Comparison of ENCODE assay signal across 1 cellular context in the genomic region with DNA sequence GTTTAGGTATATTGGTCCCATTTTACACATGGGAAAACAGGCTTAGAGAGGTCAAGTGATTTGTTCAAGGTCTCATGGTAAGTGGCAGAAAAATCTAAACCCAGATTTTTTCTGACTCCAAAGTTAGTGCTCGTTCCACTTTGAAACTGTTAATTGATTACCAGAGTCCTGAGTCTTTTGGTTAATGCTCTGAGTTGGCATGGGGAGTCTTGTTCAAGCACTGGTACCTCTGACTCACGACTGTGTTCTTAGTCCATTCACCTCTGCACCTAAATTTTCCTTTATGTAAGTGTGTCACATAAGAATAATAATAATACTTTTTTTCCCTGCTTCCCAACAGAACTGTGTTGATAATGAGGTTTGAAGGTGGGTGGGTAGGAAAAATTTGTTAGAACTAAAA.
TF ChIP-seq lines count a peak whose summit lies in the region.

No MANE protein-coding gene starts in this region.

TF ChIP-seq in GM23338, 12 proteins besides CTCF, POLR2A, EP300 and RAD21 (continued from another document):
- TF ChIP-seq REST (IDR thresholded peaks at IDR 0.05; ENCODE audit: unreplicated experiment) (no peak), CREB1 (CRISPR knock-in tag; IDR thresholded peaks at IDR 0.05; ENCODE audit: low read depth) (no peak)
- TF ChIP-seq, protein P1, sequence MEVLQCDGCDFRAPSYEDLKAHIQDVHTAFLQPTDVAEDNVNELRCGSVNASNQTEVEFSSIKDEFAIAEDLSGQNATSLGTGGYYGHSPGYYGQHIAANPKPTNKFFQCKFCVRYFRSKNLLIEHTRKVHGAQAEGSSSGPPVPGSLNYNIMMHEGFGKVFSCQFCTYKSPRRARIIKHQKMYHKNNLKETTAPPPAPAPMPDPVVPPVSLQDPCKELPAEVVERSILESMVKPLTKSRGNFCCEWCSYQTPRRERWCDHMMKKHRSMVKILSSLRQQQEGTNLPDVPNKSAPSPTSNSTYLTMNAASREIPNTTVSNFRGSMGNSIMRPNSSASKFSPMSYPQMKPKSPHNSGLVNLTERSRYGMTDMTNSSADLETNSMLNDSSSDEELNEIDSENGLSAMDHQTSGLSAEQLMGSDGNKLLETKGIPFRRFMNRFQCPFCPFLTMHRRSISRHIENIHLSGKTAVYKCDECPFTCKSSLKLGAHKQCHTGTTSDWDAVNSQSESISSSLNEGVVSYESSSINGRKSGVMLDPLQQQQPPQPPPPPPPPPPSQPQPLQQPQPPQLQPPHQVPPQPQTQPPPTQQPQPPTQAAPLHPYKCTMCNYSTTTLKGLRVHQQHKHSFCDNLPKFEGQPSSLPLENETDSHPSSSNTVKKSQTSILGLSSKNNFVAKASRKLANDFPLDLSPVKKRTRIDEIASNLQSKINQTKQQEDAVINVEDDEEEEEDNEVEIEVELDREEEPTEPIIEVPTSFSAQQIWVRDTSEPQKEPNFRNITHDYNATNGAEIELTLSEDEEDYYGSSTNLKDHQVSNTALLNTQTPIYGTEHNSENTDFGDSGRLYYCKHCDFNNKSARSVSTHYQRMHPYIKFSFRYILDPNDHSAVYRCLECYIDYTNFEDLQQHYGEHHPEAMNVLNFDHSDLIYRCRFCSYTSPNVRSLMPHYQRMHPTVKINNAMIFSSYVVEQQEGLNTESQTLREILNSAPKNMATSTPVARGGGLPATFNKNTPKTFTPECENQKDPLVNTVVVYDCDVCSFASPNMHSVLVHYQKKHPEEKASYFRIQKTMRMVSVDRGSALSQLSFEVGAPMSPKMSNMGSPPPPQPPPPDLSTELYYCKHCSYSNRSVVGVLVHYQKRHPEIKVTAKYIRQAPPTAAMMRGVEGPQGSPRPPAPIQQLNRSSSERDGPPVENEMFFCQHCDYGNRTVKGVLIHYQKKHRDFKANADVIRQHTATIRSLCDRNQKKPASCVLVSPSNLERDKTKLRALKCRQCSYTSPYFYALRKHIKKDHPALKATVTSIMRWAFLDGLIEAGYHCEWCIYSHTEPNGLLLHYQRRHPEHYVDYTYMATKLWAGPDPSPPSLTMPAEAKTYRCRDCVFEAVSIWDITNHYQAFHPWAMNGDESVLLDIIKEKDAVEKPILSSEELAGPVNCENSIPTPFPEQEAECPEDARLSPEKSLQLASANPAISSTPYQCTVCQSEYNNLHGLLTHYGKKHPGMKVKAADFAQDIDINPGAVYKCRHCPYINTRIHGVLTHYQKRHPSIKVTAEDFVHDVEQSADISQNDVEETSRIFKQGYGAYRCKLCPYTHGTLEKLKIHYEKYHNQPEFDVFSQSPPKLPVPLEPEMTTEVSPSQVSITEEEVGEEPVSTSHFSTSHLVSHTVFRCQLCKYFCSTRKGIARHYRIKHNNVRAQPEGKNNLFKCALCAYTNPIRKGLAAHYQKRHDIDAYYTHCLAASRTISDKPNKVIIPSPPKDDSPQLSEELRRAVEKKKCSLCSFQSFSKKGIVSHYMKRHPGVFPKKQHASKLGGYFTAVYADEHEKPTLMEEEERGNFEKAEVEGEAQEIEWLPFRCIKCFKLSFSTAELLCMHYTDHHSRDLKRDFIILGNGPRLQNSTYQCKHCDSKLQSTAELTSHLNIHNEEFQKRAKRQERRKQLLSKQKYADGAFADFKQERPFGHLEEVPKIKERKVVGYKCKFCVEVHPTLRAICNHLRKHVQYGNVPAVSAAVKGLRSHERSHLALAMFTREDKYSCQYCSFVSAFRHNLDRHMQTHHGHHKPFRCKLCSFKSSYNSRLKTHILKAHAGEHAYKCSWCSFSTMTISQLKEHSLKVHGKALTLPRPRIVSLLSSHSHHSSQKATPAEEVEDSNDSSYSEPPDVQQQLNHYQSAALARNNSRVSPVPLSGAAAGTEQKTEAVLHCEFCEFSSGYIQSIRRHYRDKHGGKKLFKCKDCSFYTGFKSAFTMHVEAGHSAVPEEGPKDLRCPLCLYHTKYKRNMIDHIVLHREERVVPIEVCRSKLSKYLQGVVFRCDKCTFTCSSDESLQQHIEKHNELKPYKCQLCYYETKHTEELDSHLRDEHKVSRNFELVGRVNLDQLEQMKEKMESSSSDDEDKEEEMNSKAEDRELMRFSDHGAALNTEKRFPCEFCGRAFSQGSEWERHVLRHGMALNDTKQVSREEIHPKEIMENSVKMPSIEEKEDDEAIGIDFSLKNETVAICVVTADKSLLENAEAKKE (CRISPR knock-in tag; IDR thresholded peaks at IDR 0.05) = no peak
